Comparison of ENCODE assay signal across 13 cellular contexts in genomic region chr17:7651959-7652658, GRCh38. TPM values are rescaled to one million over a fixed set of nuclear protein-coding genes. Genes with fewer than 3 reads are reported as not detected.
A peak's percentile ranks its signal among the peaks of the same experiment; 100 is the strongest.
DNase-seq lines count a peak whose midpoint lies in the region; ATAC-seq lines count a peak whose summit lies in the region.
"Had no signal": no experiment of that assay in that cellular context is flagged by ENCODE, and none has a peak within 500 bp of the region (broad histone marks: within the 10 kb centered on the region; RNA-seq: fewer than 3 reads in every experiment).

No MANE protein-coding gene starts in this region.

- peaks cover 15% of the 10 kb centered on the region for H3K4me1 Mint-ChIP-seq in activated CD4-positive, alpha-beta T cell treated with anti-CD3 and anti-CD28 coated beads, Interleukin-2, amount 10 ng/mL, durations not matched to agents 24 days and 14 days

- intact Hi-C loops in activated CD4-positive, alpha-beta T cell treated with anti-CD3 and anti-CD28 coated beads, Interleukin-2, amount 10 ng/mL, durations not matched to agents 24 days and 14 days (cut with micrococcal nuclease), result loop anchor here (5.0 kb wide), 1 partner anchor 35 kb away; no protein-coding TSS in a partner anchor

- peaks cover 10% of the 10 kb centered on the region for H3K4me1 ChIP-seq in muscle layer of colon (ENCODE audit: insufficient read depth, low read length)
- peaks cover 10% of the 10 kb centered on the region for H3K4me1 ChIP-seq in thymus (ENCODE audit: control insufficient read depth, insufficient read depth, low read length)

- DNase-seq in activated CD4-positive, alpha-beta T cell treated with anti-CD3 and anti-CD28 coated beads, Interleukin-2, amount 10 ng/mL, durations not matched to agents 24 days and 14 days, result no peak
- DNase-seq in activated CD4-positive, alpha-beta T cell treated with anti-CD3 and anti-CD28 coated beads for 1 hour, result no peak
- DNase-seq in cerebellum (ENCODE audit: low spot score) (peak; percentile 36), NCI-H526 treated with DMSO at 0.1 percent for 48 hours (lab: John Stamatoyannopoulos, UW) (no peak)
- DNase-seq: activated CD4-positive, CD25-positive, alpha-beta regulatory T cell treated with anti-CD3 and anti-CD28 coated beads, Interleukin-2, amount 50 U/mL, for 72 hours; GM23248; NCI-H526; stimulated activated CD4-positive, alpha-beta T cell treated with anti-CD3 and anti-CD28 coated beads, Interleukin-1b, Interleukin-23, amount 100 ng/mL, for 48 hours had no signal

- H3K27me3 ChIP-seq in muscle layer of colon (ENCODE audit: control insufficient read depth in 1 of 2, insufficient read depth in 2 of 2, low read length in 2 of 2) (peaks cover 4 to 26% of the 10 kb centered on the region in 2 donors), thymus (ENCODE audit: control insufficient read depth, insufficient read depth) (peaks cover 23% of the 10 kb centered on the region)

- H3K9ac ChIP-seq in muscle layer of colon (ENCODE audit: low read length), result no peak overlapping the region
- H3K9ac ChIP-seq: GM23248 had no signal

- ATAC-seq in activated CD4-positive, CD25-positive, alpha-beta regulatory T cell treated with anti-CD3 and anti-CD28 coated beads, Interleukin-2, amount 50 U/mL, for 24 hours, result no peak
- ATAC-seq in GM21381 (IDR thresholded peaks at IDR 0.05; ENCODE audit: unreplicated experiment), result no peak

- no peaks in the 10 kb centered on the region for H3K9me3 Mint-ChIP-seq in activated CD4-positive, alpha-beta T cell treated with anti-CD3 and anti-CD28 coated beads, Interleukin-2, amount 10 ng/mL, durations not matched to agents 24 days and 14 days

- H3K36me3 ChIP-seq in muscle layer of colon (ENCODE audit: insufficient read depth, low read length), result no peaks in the 10 kb centered on the region
- H3K36me3 ChIP-seq in thymus (ENCODE audit: control insufficient read depth, insufficient read depth), result no peaks in the 10 kb centered on the region

- H3K36me3 Mint-ChIP-seq in activated CD4-positive, alpha-beta T cell treated with anti-CD3 and anti-CD28 coated beads, Interleukin-2, amount 10 ng/mL, durations not matched to agents 24 days and 14 days (ENCODE audit: low read depth), result no peaks in the 10 kb centered on the region

- H3K27ac ChIP-seq in muscle layer of colon (ENCODE audit: low read depth, low read length), result no peak overlapping the region
- no peak overlapping the region for H3K27ac ChIP-seq in thymus (ENCODE audit: low read depth)
- H3K27ac ChIP-seq: GM23248 had no signal

- H3K4me3 ChIP-seq in muscle layer of colon (ENCODE audit: low read depth in 1 of 2, low read length in 2 of 2) (peak overlapping the region; percentile 61 to 68), thymus (ENCODE audit: low read length) (peak overlapping the region; percentile 40)

- H3K9me3 ChIP-seq in muscle layer of colon (ENCODE audit: low read length) (no peaks in the 10 kb centered on the region), thymus (ENCODE audit: control insufficient read depth) (no peaks in the 10 kb centered on the region)

- peak overlapping the region; percentile 50 for H3K4me3 Mint-ChIP-seq in activated CD4-positive, alpha-beta T cell treated with anti-CD3 and anti-CD28 coated beads, Interleukin-2, amount 10 ng/mL, durations not matched to agents 24 days and 14 days

- H3K27ac Mint-ChIP-seq in activated CD4-positive, alpha-beta T cell treated with anti-CD3 and anti-CD28 coated beads, Interleukin-2, amount 10 ng/mL, durations not matched to agents 24 days and 14 days, result no peak overlapping the region

- peaks cover 56% of the 10 kb centered on the region for H3K27me3 Mint-ChIP-seq in activated CD4-positive, alpha-beta T cell treated with anti-CD3 and anti-CD28 coated beads, Interleukin-2, amount 10 ng/mL, durations not matched to agents 24 days and 14 days

- WGBS in thymus, result 38% methylated on average over 22 of the region's 22 CpGs

RNA-seq across cellular contexts. Expression of gene ATP1B2, which starts 1.4 kb away (rescaled TPM):
- total RNA-seq in activated CD4-positive, alpha-beta T cell treated with anti-CD3 and anti-CD28 coated beads, Interleukin-2, amount 10 ng/mL, durations not matched to agents 24 days and 14 days, result 0.14 and 0.37 TPM in 2 replicates
- 12.8 TPM for total RNA-seq in cerebellum
- polyA plus RNA-seq in thymus, result 1.3 TPM
- total RNA-seq: GM23248 had no signal
- polyA plus RNA-seq: GM23248, keratinocyte had no signal

RNA-seq across cellular contexts. Expression of gene SHBG, which starts 22.2 kb away (rescaled TPM):
- not detected in 2 replicates for total RNA-seq in activated CD4-positive, alpha-beta T cell treated with anti-CD3 and anti-CD28 coated beads, Interleukin-2, amount 10 ng/mL, durations not matched to agents 24 days and 14 days
- 0.64 TPM for total RNA-seq in cerebellum
- polyA plus RNA-seq in thymus, result 0.62 TPM
- total RNA-seq: GM23248 had no signal

RNA-seq across cellular contexts. Expression of gene SAT2, which starts 24.5 kb away (rescaled TPM):
- 16.5 and 17.7 TPM in 2 replicates for total RNA-seq in activated CD4-positive, alpha-beta T cell treated with anti-CD3 and anti-CD28 coated beads, Interleukin-2, amount 10 ng/mL, durations not matched to agents 24 days and 14 days
- 20.5 TPM for total RNA-seq in cerebellum
- 163 TPM for polyA plus RNA-seq in thymus

RNA-seq across cellular contexts. Expression of gene TP53, which starts 35.2 kb away (rescaled TPM):
- total RNA-seq in activated CD4-positive, alpha-beta T cell treated with anti-CD3 and anti-CD28 coated beads, Interleukin-2, amount 10 ng/mL, durations not matched to agents 24 days and 14 days, result 177 and 178 TPM in 2 replicates
- total RNA-seq in cerebellum, result 12.5 TPM
- 31.9 TPM for polyA plus RNA-seq in thymus

RNA-seq across cellular contexts. Expression of gene WRAP53, which starts 36.2 kb away (rescaled TPM):
- total RNA-seq in activated CD4-positive, alpha-beta T cell treated with anti-CD3 and anti-CD28 coated beads, Interleukin-2, amount 10 ng/mL, durations not matched to agents 24 days and 14 days, result 33.8 and 35.0 TPM in 2 replicates
- total RNA-seq in cerebellum, result 6.2 TPM
- 14.2 TPM for polyA plus RNA-seq in thymus

Comparison
In these comparisons a context has a peak if more than half of its experiments do, and no peak if none do; other contexts are left out.
1. RNA of gene ATP1B2, which starts 1.4 kb away (total RNA-seq): 12.8 TPM in cerebellum (single experiment); 0.14 to 0.37 TPM in activated CD4-positive, alpha-beta T cell treated with anti-CD3 and anti-CD28 coated beads, Interleukin-2, amount 10 ng/mL, durations not matched to agents 24 days and 14 days; every median in the first group is over 10 times any median in the second.